ENCODE assay signal across 1 cellular context in genomic region chr16:46954562-46954961, GRCh38.
TF ChIP-seq lines count a peak whose summit lies in the region.

No MANE protein-coding gene starts in this region.

TF ChIP-seq in K562, 482 proteins besides CTCF, POLR2A, EP300 and RAD21 (continued from another document):
- TF ChIP-seq ZNF239 (CRISPR knock-in tag; IDR thresholded peaks at IDR 0.05) (no peak), NR2F6 (CRISPR knock-in tag; IDR thresholded peaks at IDR 0.05) (no peak), ZBTB9 (CRISPR knock-in tag; IDR thresholded peaks at IDR 0.05) (no peak), TCF7 (IDR thresholded peaks at IDR 0.05; ENCODE audit: borderline replicate concordance) (no peak), SOX6 (IDR thresholded peaks at IDR 0.05) (no peak), TFE3 (CRISPR knock-in tag; IDR thresholded peaks at IDR 0.05) (no peak)
